Comparison of ENCODE assay signal across 32 cellular contexts in the genomic region with DNA sequence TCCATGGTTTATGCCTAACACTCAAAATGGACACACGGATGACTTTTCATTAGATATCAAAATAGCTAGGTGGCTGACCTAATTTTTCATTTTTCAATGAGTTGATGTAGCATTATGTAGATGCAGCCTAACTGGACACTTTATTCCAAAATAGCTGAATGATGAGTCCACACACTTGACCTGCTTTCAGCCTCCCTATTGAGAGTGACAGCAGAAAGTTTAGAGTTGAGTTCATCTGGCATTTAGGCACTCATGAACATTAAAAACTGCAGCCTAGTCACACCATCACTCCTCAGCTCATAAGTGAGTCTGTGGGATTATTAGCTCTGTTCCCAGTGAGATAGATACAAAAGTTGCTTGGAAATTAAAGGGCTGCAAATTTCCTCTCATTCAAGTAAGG.
"Had no signal": no experiment of that assay in that cellular context is flagged by ENCODE, and none has a peak within 500 bp of the region (broad histone marks: within the 10 kb centered on the region; RNA-seq: fewer than 3 reads in every experiment).

No MANE protein-coding gene starts in this region.

- ATAC-seq: natural killer cell; psoas muscle; right cardiac atrium; right lobe of liver; stimulated activated memory B cell treated with anti-CD40 and anti-IgM and Interleukin-4, amounts not matched to agents 10 μg/mL and 1 μg/mL and 100 μg/mL, for 72 hours; stimulated activated naive CD8-positive, alpha-beta T cell treated with anti-CD3 and anti-CD28 coated beads, Interleukin-15, amount 100 ng/mL, for 72 hours; stimulated activated naive CD8-positive, alpha-beta T cell treated with anti-CD3 and anti-CD28 coated beads, Interleukin-15, Interleukin-2, amounts not matched to agents 100 U/mL and 50 U/mL, for 24 hours; upper lobe of right lung had no signal

- H3K9me3 ChIP-seq: ovary, psoas muscle, right lobe of liver, sigmoid colon, spleen, suprapubic skin, testis, tibial artery, transverse colon, upper lobe of right lung, uterus had no signal

- H3K4me3 Mint-ChIP-seq: natural killer cell; nephron; neural progenitor cell; stimulated activated memory B cell treated with anti-CD40 and anti-IgM and Interleukin-4, amounts not matched to agents 10 μg/mL and 1 μg/mL and 100 μg/mL, for 72 hours; stimulated activated naive CD8-positive, alpha-beta T cell treated with anti-CD3 and anti-CD28 coated beads, Interleukin-15, amount 100 ng/mL, for 72 hours; type B pancreatic cell had no signal

- H3K4me2 ChIP-seq: neural progenitor cell, smooth muscle cell had no signal

- H3K4me1 ChIP-seq: parathyroid adenoma, psoas muscle, right lobe of liver, sigmoid colon, spleen, suprapubic skin, testis, tibial artery, transverse colon, upper lobe of right lung, uterus had no signal

- H2AFZ ChIP-seq: neural progenitor cell, parathyroid adenoma had no signal

- H3K9ac ChIP-seq: neural progenitor cell, parathyroid adenoma had no signal

- H3K27ac ChIP-seq: neural progenitor cell, ovary, parathyroid adenoma, psoas muscle, right lobe of liver, sigmoid colon, skin epidermis, spleen, suprapubic skin, testis, tibial artery, transverse colon, upper lobe of right lung, uterus had no signal

- H3K79me2 ChIP-seq: parathyroid adenoma had no signal

- H3K27me3 Mint-ChIP-seq: progenitor cell of endocrine pancreas; stimulated activated memory B cell treated with anti-CD40 and anti-IgM and Interleukin-4, amounts not matched to agents 10 μg/mL and 1 μg/mL and 100 μg/mL, for 72 hours; stimulated activated naive CD8-positive, alpha-beta T cell treated with anti-CD3 and anti-CD28 coated beads, Interleukin-15, amount 100 ng/mL, for 72 hours had no signal

- H3K36me3 ChIP-seq: neural progenitor cell, ovary, right lobe of liver, sigmoid colon, spleen, suprapubic skin, tibial artery, transverse colon, upper lobe of right lung, uterus had no signal

- DNase-seq: natural killer cell; occipital lobe; ovary; posterior cingulate gyrus; psoas muscle; right cardiac atrium; right lobe of liver; sigmoid colon; spleen; stimulated activated CD4-positive, alpha-beta T cell treated with anti-CD3 and anti-CD28 coated beads, Interleukin-12 subunit alpha, Interleukin-12 subunit beta, amount 100 ng/mL, for 4 hours; stimulated activated CD4-positive, alpha-beta T cell treated with anti-CD3 and anti-CD28 coated beads, Interleukin-1b, Interleukin-23, amount 100 ng/mL, for 48 hours; stimulated activated CD4-positive, alpha-beta T cell treated with anti-CD3 and anti-CD28 coated beads, Interleukin-4, amount 100 ng/mL, for 1 hour; stimulated activated CD4-positive, alpha-beta T cell treated with anti-CD3 and anti-CD28 coated beads, Interleukin-4, amount 100 ng/mL, for 4 hours; stimulated activated CD8-positive, alpha-beta memory T cell treated with anti-CD3 and anti-CD28 coated beads, Interleukin-4, amount 100 ng/mL, for 48 hours; stimulated activated naive CD4-positive, alpha-beta T cell; stimulated activated naive CD8-positive, alpha-beta T cell treated with anti-CD3 and anti-CD28 coated beads, Interleukin-15, amount 100 ng/mL, for 72 hours; stimulated activated naive CD8-positive, alpha-beta T cell treated with anti-CD3 and anti-CD28 coated beads, Interleukin-15, Interleukin-2, amounts not matched to agents 100 U/mL and 50 U/mL, for 24 hours; substantia nigra; testis; tibial artery; transverse colon; upper lobe of right lung; uterus had no signal

- H3K27ac Mint-ChIP-seq: natural killer cell; nephron; neural progenitor cell; progenitor cell of endocrine pancreas; stimulated activated memory B cell treated with anti-CD40 and anti-IgM and Interleukin-4, amounts not matched to agents 10 μg/mL and 1 μg/mL and 100 μg/mL, for 72 hours; stimulated activated naive CD8-positive, alpha-beta T cell treated with anti-CD3 and anti-CD28 coated beads, Interleukin-15, amount 100 ng/mL, for 72 hours; type B pancreatic cell had no signal

- H3K4me3 ChIP-seq: neural progenitor cell, ovary, psoas muscle, right lobe of liver, sigmoid colon, skin epidermis, smooth muscle cell, spleen, suprapubic skin, testis, tibial artery, transverse colon, upper lobe of right lung, uterus had no signal

- H3K36me3 Mint-ChIP-seq: natural killer cell; neural progenitor cell; stimulated activated memory B cell treated with anti-CD40 and anti-IgM and Interleukin-4, amounts not matched to agents 10 μg/mL and 1 μg/mL and 100 μg/mL, for 72 hours; type B pancreatic cell had no signal

- H3K9me3 Mint-ChIP-seq: nephron, neural progenitor cell, type B pancreatic cell had no signal

- H3K4me1 Mint-ChIP-seq: natural killer cell; stimulated activated memory B cell treated with anti-CD40 and anti-IgM and Interleukin-4, amounts not matched to agents 10 μg/mL and 1 μg/mL and 100 μg/mL, for 72 hours; stimulated activated naive CD8-positive, alpha-beta T cell treated with anti-CD3 and anti-CD28 coated beads, Interleukin-15, amount 100 ng/mL, for 72 hours had no signal

- H3K27me3 ChIP-seq: neural progenitor cell, ovary, right lobe of liver, sigmoid colon, spleen, suprapubic skin, testis, tibial artery, transverse colon, upper lobe of right lung, uterus had no signal
